In genomic region chr10:37844644-37845043, GRCh38 we compare ENCODE assay signal across 24 cellular contexts. TPM values are rescaled to one million over a fixed set of nuclear protein-coding genes. Genes with fewer than 3 reads are reported as not detected.
DNase-seq lines count a peak whose midpoint lies in the region; ATAC-seq, FAIRE-seq and TF ChIP-seq lines count a peak whose summit lies in the region.
"Had no signal": no experiment of that assay in that cellular context is flagged by ENCODE, and none has a peak within 500 bp of the region (broad histone marks: within the 10 kb centered on the region; RNA-seq: fewer than 3 reads in every experiment).

No MANE protein-coding gene starts in this region.

- H3K27ac ChIP-seq in HepG2 (ENCODE audit: extremely low read length, insufficient read depth, low read length) (no peak overlapping the region), right lobe of liver (no peak overlapping the region), K562 (ENCODE audit: extremely low read depth, low read depth, low read length) (no peak overlapping the region), right cardiac atrium (ENCODE audit: low read length) (no peak overlapping the region)
- H3K27ac ChIP-seq: BLaER1 treated with 17β-estradiol and CSF1 and Interleukin-3, amounts not matched to agents 10 nM and 100 nM; C4-2B had no signal

- FAIRE-seq in HepG2 (lab: Jason Lieb, UNC) = no peak
- FAIRE-seq in K562 (lab: Jason Lieb, UNC) = no peak
- FAIRE-seq: A204.1, D721Med, G401.6, GM12891, GM19239 had no signal

- H3K9me1 ChIP-seq in K562 (ENCODE audit: control insufficient read depth, insufficient read depth, low read length) = no peaks in the 10 kb centered on the region

- no peak for TF ChIP-seq EP300 in HepG2 (IDR thresholded peaks at IDR 0.05; ENCODE audit: low read depth in 2 of 2, low read length in 2 of 2)
- no peak for TF ChIP-seq EP300 in HepG2 (CRISPR knock-in tag; IDR thresholded peaks at IDR 0.05; ENCODE audit: borderline replicate concordance)
- no peak for TF ChIP-seq EP300 in K562 (IDR thresholded peaks at IDR 0.05; ENCODE audit: low read length)

- peaks cover 25% of the 10 kb centered on the region for H3K4me1 Mint-ChIP-seq in activated naive CD4-positive, alpha-beta T cell treated with anti-CD3 and anti-CD28 coated beads, Interleukin-2, amount 50 U/mL, for 24 hours
- peaks cover 1% of the 10 kb centered on the region for H3K4me1 Mint-ChIP-seq in activated naive CD4-positive, alpha-beta T cell treated with anti-CD3 and anti-CD28 coated beads for 36 hours (ENCODE audit: low read depth)
- H3K4me1 Mint-ChIP-seq in stimulated activated naive B cell treated with anti-CD40 and anti-IgM and Interleukin-4, amounts not matched to agents 10 μg/mL and 1 μg/mL and 100 μg/mL, for 72 hours = peaks cover 3% of the 10 kb centered on the region in 2 donors
- H3K4me1 Mint-ChIP-seq: B cell had no signal

- in situ Hi-C loops in HepG2 (cut with HindIII; ENCODE audit: extremely low pct_ligation_motif_present, low pct_unique_long_range_greater_than_20kb) = no loop called here
- in situ Hi-C loops in K562 (cut with MboI) = no loop called here

- H3K9ac ChIP-seq in HepG2 (ENCODE audit: insufficient read depth, low read depth, low read length) (no peak overlapping the region), K562 (ENCODE audit: insufficient read depth in 1 of 2, low read depth in 2 of 2, low read length in 2 of 2) (no peak overlapping the region)
- H3K9ac ChIP-seq: BLaER1 treated with 17β-estradiol and CSF1 and Interleukin-3, amounts not matched to agents 10 nM and 100 nM had no signal

- TF ChIP-seq POLR2A in HepG2 (IDR thresholded peaks at IDR 0.05; ENCODE audit: insufficient read depth in 1 of 2, low read depth in 2 of 2, low read length in 2 of 2) (no peak), right lobe of liver (IDR thresholded peaks at IDR 0.05) (no peak), K562 (conservative IDR thresholded peaks at IDR 0.05) (no peak)

- peak overlapping the region; percentile 62 for H3K27ac Mint-ChIP-seq in activated naive CD4-positive, alpha-beta T cell treated with anti-CD3 and anti-CD28 coated beads, Interleukin-2, amount 50 U/mL, for 24 hours
- H3K27ac Mint-ChIP-seq in activated naive CD4-positive, alpha-beta T cell treated with anti-CD3 and anti-CD28 coated beads for 36 hours = no peak overlapping the region
- peak overlapping the region; percentile 72 for H3K27ac Mint-ChIP-seq in stimulated activated naive B cell treated with anti-CD40 and anti-IgM and Interleukin-4, amounts not matched to agents 10 μg/mL and 1 μg/mL and 100 μg/mL, for 72 hours
- H3K27ac Mint-ChIP-seq: B cell; CD4-positive, alpha-beta T cell; CD8-positive, alpha-beta T cell had no signal

- no peak for TF ChIP-seq CTCF in HepG2 (CRISPR knock-in tag; IDR thresholded peaks at IDR 0.05)
- no peak for TF ChIP-seq CTCF in right lobe of liver (IDR thresholded peaks at IDR 0.05)
- TF ChIP-seq CTCF in K562 (IDR thresholded peaks at IDR 0.05 in 2 of 3, conservative IDR thresholded peaks at IDR 0.05 in 1 of 3; ENCODE audit: insufficient read depth in 2 of 3, low read depth in 1 of 3, low read length in 3 of 3) = no peak

- H3K79me2 ChIP-seq in HepG2 (ENCODE audit: insufficient read depth, low read length) (peaks cover 22% of the 10 kb centered on the region), K562 (ENCODE audit: control insufficient read depth, insufficient read depth, low read length) (no peaks in the 10 kb centered on the region; the same call in 2 of the 3 replicates)

- H4K20me1 ChIP-seq in HepG2 (ENCODE audit: insufficient read depth, low read length) (no peaks in the 10 kb centered on the region), K562 (replicated peaks; ENCODE audit: control insufficient read depth, insufficient read depth, low read length) (no peaks in the 10 kb centered on the region)
- H4K20me1 ChIP-seq: BLaER1 treated with 17β-estradiol and CSF1 and Interleukin-3, amounts not matched to agents 10 nM and 100 nM had no signal

- peaks cover 16% of the 10 kb centered on the region for H3K9me3 Mint-ChIP-seq in activated naive CD4-positive, alpha-beta T cell treated with anti-CD3 and anti-CD28 coated beads, Interleukin-2, amount 50 U/mL, for 24 hours
- peaks cover 15% of the 10 kb centered on the region for H3K9me3 Mint-ChIP-seq in activated naive CD4-positive, alpha-beta T cell treated with anti-CD3 and anti-CD28 coated beads for 36 hours
- H3K9me3 Mint-ChIP-seq in stimulated activated naive B cell treated with anti-CD40 and anti-IgM and Interleukin-4, amounts not matched to agents 10 μg/mL and 1 μg/mL and 100 μg/mL, for 72 hours = peaks cover 8 to 12% of the 10 kb centered on the region in 2 donors

- H3K27me3 Mint-ChIP-seq in activated naive CD4-positive, alpha-beta T cell treated with anti-CD3 and anti-CD28 coated beads, Interleukin-2, amount 50 U/mL, for 24 hours = no peaks in the 10 kb centered on the region
- no peaks in the 10 kb centered on the region for H3K27me3 Mint-ChIP-seq in activated naive CD4-positive, alpha-beta T cell treated with anti-CD3 and anti-CD28 coated beads for 36 hours (ENCODE audit: low read depth)
- no peaks in the 10 kb centered on the region for H3K27me3 Mint-ChIP-seq in stimulated activated naive B cell treated with anti-CD40 and anti-IgM and Interleukin-4, amounts not matched to agents 10 μg/mL and 1 μg/mL and 100 μg/mL, for 72 hours
- H3K27me3 Mint-ChIP-seq: B cell; CD4-positive, alpha-beta T cell had no signal

- no peak overlapping the region for H3K4me3 Mint-ChIP-seq in activated naive CD4-positive, alpha-beta T cell treated with anti-CD3 and anti-CD28 coated beads, Interleukin-2, amount 50 U/mL, for 24 hours
- no peak overlapping the region for H3K4me3 Mint-ChIP-seq in activated naive CD4-positive, alpha-beta T cell treated with anti-CD3 and anti-CD28 coated beads for 36 hours
- H3K4me3 Mint-ChIP-seq in stimulated activated naive B cell treated with anti-CD40 and anti-IgM and Interleukin-4, amounts not matched to agents 10 μg/mL and 1 μg/mL and 100 μg/mL, for 72 hours = no peak overlapping the region
- H3K4me3 Mint-ChIP-seq: B cell; CD4-positive, alpha-beta T cell; CD8-positive, alpha-beta T cell had no signal

- DNase-seq in activated naive CD4-positive, alpha-beta T cell treated with anti-CD3 and anti-CD28 coated beads for 36 hours = no peak
- DNase-seq in HepG2 (ENCODE audit: low spot score) (no peak), right lobe of liver (no peak), K562 (ENCODE audit: extremely low read depth in 1 of 4, low spot score in 3 of 4) (no peak), right cardiac atrium (no peak)
- no peak for DNase-seq in stimulated activated naive B cell treated with anti-CD40 and anti-IgM and Interleukin-4, amounts not matched to agents 10 μg/mL and 1 μg/mL and 100 μg/mL, for 72 hours
- DNase-seq: 8988T; AML-193; Caco-2; Calu3; CD4-positive, alpha-beta T cell; CD8-positive, alpha-beta T cell; DMS79 treated with DMSO at 0.1 percent for 48 hours; GF-D8 had no signal

- H3K9me3 ChIP-seq in HepG2 (ENCODE audit: low read length) = no peaks in the 10 kb centered on the region
- no peaks in the 10 kb centered on the region for H3K9me3 ChIP-seq in right lobe of liver
- H3K9me3 ChIP-seq in K562 (replicated peaks; ENCODE audit: control insufficient read depth, insufficient read depth, low read depth, low read length) = no peaks in the 10 kb centered on the region
- no peaks in the 10 kb centered on the region for H3K9me3 ChIP-seq in right cardiac atrium (ENCODE audit: control insufficient read depth, low read length)

- no peaks in the 10 kb centered on the region; the same call in 1 of the 2 replicates for H3K4me1 ChIP-seq in HepG2 (ENCODE audit: insufficient read depth, low read length)
- H3K4me1 ChIP-seq in right lobe of liver = no peaks in the 10 kb centered on the region
- no peaks in the 10 kb centered on the region for H3K4me1 ChIP-seq in K562 (replicated peaks in 1 of 2; ENCODE audit: control insufficient read depth in 2 of 2, insufficient read depth in 2 of 2, low read length in 2 of 2)
- H3K4me1 ChIP-seq in right cardiac atrium (ENCODE audit: control insufficient read depth, insufficient read depth, low read length) = no peaks in the 10 kb centered on the region
- H3K4me1 ChIP-seq: BLaER1 treated with 17β-estradiol and CSF1 and Interleukin-3, amounts not matched to agents 10 nM and 100 nM had no signal

- H3K36me3 Mint-ChIP-seq in activated naive CD4-positive, alpha-beta T cell treated with anti-CD3 and anti-CD28 coated beads, Interleukin-2, amount 50 U/mL, for 24 hours = peaks cover 46% of the 10 kb centered on the region
- H3K36me3 Mint-ChIP-seq in activated naive CD4-positive, alpha-beta T cell treated with anti-CD3 and anti-CD28 coated beads for 36 hours (ENCODE audit: low read depth) = peaks cover 76% of the 10 kb centered on the region
- peaks cover 53 to 77% of the 10 kb centered on the region in 2 donors for H3K36me3 Mint-ChIP-seq in stimulated activated naive B cell treated with anti-CD40 and anti-IgM and Interleukin-4, amounts not matched to agents 10 μg/mL and 1 μg/mL and 100 μg/mL, for 72 hours

- H3K36me3 ChIP-seq in HepG2 (replicated peaks in 1 of 2; ENCODE audit: control insufficient read depth in 1 of 2, insufficient read depth in 2 of 2, low read length in 2 of 2) (peaks cover 0 to 13% of the 10 kb centered on the region in 2 experiments; a peak in 1 of 5 replicates), right lobe of liver (no peaks in the 10 kb centered on the region), K562 (ENCODE audit: control insufficient read depth, insufficient read depth, low read length) (no peaks in the 10 kb centered on the region)

- no peak for ATAC-seq in HepG2
- no peak for ATAC-seq in right lobe of liver
- no peak for ATAC-seq in K562
- no peak for ATAC-seq in stimulated activated naive B cell treated with anti-CD40 and anti-IgM and Interleukin-4, amounts not matched to agents 10 μg/mL and 1 μg/mL and 100 μg/mL, for 72 hours (replicated peaks)
- no peak for ATAC-seq in HG03378 (IDR thresholded peaks at IDR 0.05; ENCODE audit: unreplicated experiment)
- ATAC-seq in right cardiac atrium = no peak
- ATAC-seq: CD8-positive, alpha-beta T cell had no signal

- CTCF ChIA-PET in activated naive CD4-positive, alpha-beta T cell treated with anti-CD3 and anti-CD28 coated beads for 36 hours (lab: Charles Lee) = no interaction called here
- CTCF ChIA-PET in HepG2 (lab: Yijun Ruan, JAX; ENCODE audit: low intra/inter-chr PET ratio, low total read pairs) = no interaction called here
- CTCF ChIA-PET in K562 (lab: Yijun Ruan, JAX; ENCODE audit: low intra/inter-chr PET ratio) = no interaction called here

- H3K27me3 ChIP-seq in HepG2 (ENCODE audit: control insufficient read depth in 1 of 2, insufficient read depth in 2 of 2, low read length in 2 of 2) (no peaks in the 10 kb centered on the region), right lobe of liver (no peaks in the 10 kb centered on the region), K562 (ENCODE audit: control insufficient read depth in 2 of 2, insufficient read depth in 2 of 2, low read length in 2 of 2) (no peaks in the 10 kb centered on the region), right cardiac atrium (ENCODE audit: control insufficient read depth, insufficient read depth) (no peaks in the 10 kb centered on the region)
- H3K27me3 ChIP-seq: BLaER1 treated with 17β-estradiol and CSF1 and Interleukin-3, amounts not matched to agents 10 nM and 100 nM had no signal

- BruUV-seq in HepG2 (replicated peaks; lab: Mats Ljungman, UMichigan) (no TSS peak), K562 (replicated peaks; lab: Mats Ljungman, UMichigan) (no TSS peak)

- H2AFZ ChIP-seq in HepG2 (ENCODE audit: low read length) (no peak overlapping the region), K562 (ENCODE audit: low read depth, low read length) (no peak overlapping the region)

- H3K4me2 ChIP-seq in HepG2 (ENCODE audit: low read depth, low read length) (no peak overlapping the region), K562 (ENCODE audit: insufficient read depth, low read length) (no peak overlapping the region)
- H3K4me2 ChIP-seq: BLaER1 treated with 17β-estradiol and CSF1 and Interleukin-3, amounts not matched to agents 10 nM and 100 nM had no signal

- WGBS in HepG2 (ENCODE audit: low lambda C conversion rate) = 90% methylated on average over 2 of the region's 2 CpGs
- WGBS in right lobe of liver (ENCODE audit: insufficient coverage, low coverage, low lambda C conversion rate, missing lambda C conversion rate) = 77% methylated on average over 2 of the region's 2 CpGs
- 86% methylated on average over 1 of the region's 2 CpGs for WGBS in K562 (ENCODE audit: insufficient coverage, low coverage, missing lambda C conversion rate)
- WGBS in right cardiac atrium = 65% methylated on average over 2 of the region's 2 CpGs

- POLR2A ChIA-PET in HepG2 (lab: Yijun Ruan, JAX) (no interaction called here), K562 (lab: Yijun Ruan, JAX) (no interaction called here)

- TF ChIP-seq RAD21 in HepG2 (CRISPR knock-in tag; IDR thresholded peaks at IDR 0.05) = no peak
- TF ChIP-seq RAD21 in K562 (CRISPR knock-in tag; conservative IDR thresholded peaks at IDR 0.05 in 1 of 2, IDR thresholded peaks at IDR 0.05 in 1 of 2) = no peak

- H3K4me3 ChIP-seq in HepG2 (replicated peaks in 1 of 3; ENCODE audit: insufficient read depth in 1 of 3, low read depth in 2 of 3, low read length in 3 of 3) (no peak overlapping the region), right lobe of liver (no peak overlapping the region), K562 (no peak overlapping the region), right cardiac atrium (ENCODE audit: low read length) (no peak overlapping the region)
- H3K4me3 ChIP-seq: BLaER1 treated with 17β-estradiol and CSF1 and Interleukin-3, amounts not matched to agents 10 nM and 100 nM had no signal

- intact Hi-C loops in activated naive CD4-positive, alpha-beta T cell treated with anti-CD3 and anti-CD28 coated beads for 36 hours (cut with micrococcal nuclease) = no loop called here
- intact Hi-C loops in HepG2 (cut with micrococcal nuclease; ENCODE audit: unreplicated experiment) (no loop called here), right lobe of liver (cut with DNase I) (no loop called here), K562 (cut with micrococcal nuclease) (no loop called here), right cardiac atrium (cut with DNase I) (no loop called here)

RNA-seq across cellular contexts. Expression of gene ZNF248, which starts 12.8 kb away (rescaled TPM):
- total RNA-seq in activated naive CD4-positive, alpha-beta T cell treated with anti-CD3 and anti-CD28 coated beads for 36 hours = 1 to 10 TPM; 4.6 to 5.5 TPM
- total RNA-seq in HepG2 (2016; rRNA removed; fragmentation: Illumina TruSeq; extraction: Trizol) = 12.5 and 12.8 TPM in 2 replicates
- total RNA-seq in HepG2 (2016; cell fraction: cytosol; rRNA removed; fragmentation: Illumina TruSeq; extraction: Trizol; ENCODE audit: low read depth) = 17.5 and 18.6 TPM in 2 replicates
- total RNA-seq in HepG2 (2016; cell fraction: insoluble cytoplasmic fraction; rRNA removed; fragmentation: Illumina TruSeq; extraction: Trizol) = 13.4 and 14.1 TPM in 2 replicates
- 11.2 and 11.4 TPM in 2 replicates for total RNA-seq in HepG2 (2016; cell fraction: membrane; rRNA removed; fragmentation: Illumina TruSeq; extraction: Trizol)
- total RNA-seq in HepG2 (2016; cell fraction: nucleus; rRNA removed; fragmentation: Illumina TruSeq; extraction: Trizol) = 31.5 and 33.7 TPM in 2 replicates
- 11.9 and 13.3 TPM in 2 replicates for polyA plus RNA-seq in HepG2 (2011; rRNA removed)
- polyA plus RNA-seq in HepG2 (2011; cell fraction: cytosol; rRNA removed) = 4.5 and 5.3 TPM in 2 replicates
- 36.5 and 39.1 TPM in 2 replicates for polyA plus RNA-seq in HepG2 (2011; cell fraction: nucleus; rRNA removed)
- polyA plus RNA-seq in HepG2 (2012) = 9.8 and 11.1 TPM in 2 replicates
- polyA plus RNA-seq in HepG2 (2016; cell fraction: cytosol; fragmentation: Illumina TruSeq; extraction: Trizol; ENCODE audit: low read depth) = 1.2 and 2.5 TPM in 2 replicates
- 9.6 and 10.4 TPM in 2 replicates for polyA plus RNA-seq in HepG2 (2016; cell fraction: insoluble cytoplasmic fraction; fragmentation: Illumina TruSeq; extraction: Trizol; ENCODE audit: low read depth)
- 4.5 and 5.0 TPM in 2 replicates for polyA plus RNA-seq in HepG2 (2016; cell fraction: membrane; fragmentation: Illumina TruSeq; extraction: Trizol; ENCODE audit: low read depth)
- 26.8 and 29.6 TPM in 2 replicates for polyA plus RNA-seq in HepG2 (2016; cell fraction: nucleus; fragmentation: Illumina TruSeq; extraction: Trizol; ENCODE audit: insufficient read depth, low read depth)
- 3.4 and 15.8 TPM in 2 replicates for polyA minus RNA-seq in HepG2 (2011; rRNA and poly(A)+ RNA removed; ENCODE audit: low replicate concordance)
- polyA minus RNA-seq in HepG2 (2011; cell fraction: cytosol; rRNA and poly(A)+ RNA removed) = 6.0 TPM in 2 replicates
- polyA minus RNA-seq in HepG2 (2011; cell fraction: nucleus; rRNA and poly(A)+ RNA removed) = 77.4 and 79.8 TPM in 2 replicates
- 1 to 10 TPM; 3.3 to 5.5 (median 4.1) TPM for total RNA-seq in right lobe of liver
- total RNA-seq in K562 (2011; cell fraction: chromatin; rRNA removed; ENCODE audit: low replicate concordance) = 20.6 and 40.6 TPM in 2 replicates
- total RNA-seq in K562 (2011; cell fraction: nucleolus; rRNA removed) = 10.2 and 11.1 TPM in 2 replicates
- total RNA-seq in K562 (2011; cell fraction: nucleoplasm; rRNA removed) = 28.7 and 51.4 TPM in 2 replicates
- 6.1 and 6.8 TPM in 2 replicates for total RNA-seq in K562 (2014; rRNA removed)
- total RNA-seq in K562 (2014; rRNA removed; fragmentation: Illumina TruSeq; extraction: Trizol) = 9.4 and 10.5 TPM in 2 replicates
- 10.4 and 10.9 TPM in 2 replicates for total RNA-seq in K562 (2015; rRNA removed; fragmentation: Illumina TruSeq; extraction: Trizol)
- total RNA-seq in K562 (2021) = 5.6 and 7.0 TPM in 2 replicates
- polyA plus RNA-seq in K562 (2011; rRNA removed) = 12.7 and 16.7 TPM in 2 replicates
- polyA plus RNA-seq in K562 (2011; cell fraction: cytosol; rRNA removed) = 5.0 and 7.9 TPM in 2 replicates
- 31.1 and 53.7 TPM in 2 replicates for polyA plus RNA-seq in K562 (2011; cell fraction: nucleus; rRNA removed)
- polyA plus RNA-seq in K562 (2012) = 7.0 and 9.1 TPM in 2 replicates
- 9.7 and 10.2 TPM in 2 replicates for polyA plus RNA-seq in K562 (2014; fragmentation: Illumina TruSeq; extraction: Trizol)
- polyA plus RNA-seq in K562 (2014; fragmentation: Nextera tagmentation; extraction: Ambion mirVana) = 1 to 10 TPM; 4.5 to 5.0 TPM
- polyA plus RNA-seq in K562 (2014; rRNA removed) = 16.5 and 18.1 TPM in 2 replicates
- 10.6 and 18.4 TPM in 2 replicates for polyA minus RNA-seq in K562 (2011; rRNA and poly(A)+ RNA removed)
- 3.9 and 4.7 TPM in 2 replicates for polyA minus RNA-seq in K562 (2011; cell fraction: cytosol; rRNA and poly(A)+ RNA removed)
- polyA minus RNA-seq in K562 (2011; cell fraction: nucleus; rRNA and poly(A)+ RNA removed) = 11.3 and 23.8 TPM in 2 replicates
- total RNA-seq in right cardiac atrium = 10 to 100 TPM; 11.1 to 18.4 (median 14.6) TPM
- 5.8 TPM for polyA plus RNA-seq in right cardiac atrium
